Comparison of ENCODE assay signal across 26 cellular contexts in genomic region chr17:63540581-63540980, GRCh38. TPM values are rescaled to one million over a fixed set of nuclear protein-coding genes. Genes with fewer than 3 reads are reported as not detected.
"Had no signal": no experiment of that assay in that cellular context is flagged by ENCODE, and none has a peak within 500 bp of the region (broad histone marks: within the 10 kb centered on the region; RNA-seq: fewer than 3 reads in every experiment).

No MANE protein-coding gene starts in this region.

- DNase-seq: activated CD4-positive, alpha-beta T cell treated with anti-CD3 and anti-CD28 coated beads for 4 hours; activated CD4-positive, alpha-beta T cell treated with anti-CD3 and anti-CD28 coated beads, Interleukin-2, amount 50 U/mL, for 4 hours; activated naive CD4-positive, alpha-beta T cell treated with anti-CD3 and anti-CD28 coated beads, Interleukin-2, amount 10 ng/mL, durations not matched to agents 7 days and 5 days; activated T-cell treated with anti-CD3 and anti-CD28 coated beads for 4 hours; activated T-cell treated with anti-CD3 and anti-CD28 coated beads, Interleukin-2, amount 50 U/mL, for 72 hours; amniotic stem cell; brain microvascular endothelial cell; cortex of kidney; effector memory CD8-positive, alpha-beta T cell; left colon; midbrain; psoas muscle; spleen; stimulated activated naive CD4-positive, alpha-beta T cell; testis; transverse colon had no signal

- H3K4me3 ChIP-seq: gastroesophageal sphincter, hepatocyte, pancreas, psoas muscle, spleen, testis, transverse colon had no signal

- H3K9me3 ChIP-seq: gastroesophageal sphincter, pancreas, psoas muscle, spleen, testis, transverse colon had no signal

- H3K27me3 ChIP-seq: pancreas, testis had no signal

- ATAC-seq: activated T-cell treated with anti-CD3 and anti-CD28 coated beads, Interleukin-2, amount 50 U/mL, for 72 hours; effector memory CD8-positive, alpha-beta T cell; gastroesophageal sphincter; left colon; naive thymus-derived CD8-positive, alpha-beta T cell; pancreas; psoas muscle had no signal

- H3K4me2 ChIP-seq: hepatocyte had no signal

- H3K27ac ChIP-seq: brain microvascular endothelial cell, gastroesophageal sphincter, hepatocyte, pancreas, psoas muscle, spleen, testis, transverse colon had no signal

- H3K79me2 ChIP-seq: hepatocyte had no signal

- H3K36me3 ChIP-seq: brain microvascular endothelial cell, gastroesophageal sphincter, pancreas, spleen, transverse colon had no signal

- H2AFZ ChIP-seq: hepatocyte had no signal

- H3K4me1 ChIP-seq: pancreas, psoas muscle had no signal

RNA-seq across cellular contexts. Expression of gene KCNH6, which starts 17.4 kb away (rescaled TPM):
- total RNA-seq: activated T-cell treated with anti-CD3 and anti-CD28 coated beads, Interleukin-2, amount 50 U/mL, for 72 hours; astrocyte; cardiac septum; endothelial cell of umbilical vein; fibroblast of lung; gastroesophageal sphincter; naive thymus-derived CD8-positive, alpha-beta T cell; psoas muscle; spleen; T-helper 1 cell treated with Interleukin-12 subunit alpha and Interleukin-12 subunit beta and Interleukin-4 antibody, amounts not matched to agents 30 ng/mL and 1 ng/mL, for 36 hours had no signal
- polyA plus RNA-seq: fibroblast of lung; hepatocyte; keratinocyte; naive thymus-derived CD8-positive, alpha-beta T cell; psoas muscle; spleen had no signal
